16 cellular contexts compared by ENCODE assay signal in genomic region chr4:3375688-3376087, GRCh38.
DNase-seq lines count a peak whose midpoint lies in the region; ATAC-seq, FAIRE-seq and TF ChIP-seq lines count a peak whose summit lies in the region.
"Had no signal": no experiment of that assay in that cellular context is flagged by ENCODE, and none has a peak within 500 bp of the region (broad histone marks: within the 10 kb centered on the region; RNA-seq: fewer than 3 reads in every experiment).

No MANE protein-coding gene starts in this region.

- H3K4me3 ChIP-seq in A673 (ENCODE audit: low read depth, low read length, poor library complexity, severe bottlenecking) = no peak overlapping the region
- H3K4me3 ChIP-seq in fibroblast of mammary gland (ENCODE audit: control insufficient read depth, low read depth, low read length) = no peak overlapping the region
- H3K4me3 ChIP-seq: esophagus muscularis mucosa, lung, upper lobe of left lung had no signal

- no TSS peak for BruUV-seq in A673 (replicated peaks; lab: Mats Ljungman, UMichigan)

- no peak overlapping the region for H3K27ac ChIP-seq in A673 (ENCODE audit: low read depth, low read length, poor library complexity, severe bottlenecking)
- H3K27ac ChIP-seq: C4-2B, esophagus muscularis mucosa, upper lobe of left lung had no signal

- peaks cover 17% of the 10 kb centered on the region for H3K9me3 Mint-ChIP-seq in activated CD4-positive, alpha-beta memory T cell treated with anti-CD3 and anti-CD28 coated beads, Interleukin-2, amount 10 ng/mL, durations not matched to agents 7 days and 5 days

- no peak overlapping the region for H3K4me3 Mint-ChIP-seq in activated CD4-positive, alpha-beta memory T cell treated with anti-CD3 and anti-CD28 coated beads, Interleukin-2, amount 10 ng/mL, durations not matched to agents 7 days and 5 days
- H3K4me3 Mint-ChIP-seq: T-cell had no signal

- no peaks in the 10 kb centered on the region for H3K27me3 ChIP-seq in A673 (replicated peaks; ENCODE audit: insufficient read depth, low read depth, low read length, poor library complexity)
- H3K27me3 ChIP-seq: esophagus muscularis mucosa, upper lobe of left lung had no signal

- peak; percentile 90 for FAIRE-seq in RCC 7860 (lab: Jason Lieb, UNC)
- FAIRE-seq: GM12892 had no signal

- peaks cover 15% of the 10 kb centered on the region for H3K4me1 ChIP-seq in A673 (ENCODE audit: insufficient read depth, low read length, poor library complexity, severe bottlenecking)

- DNase-seq in A673 (ENCODE audit: low spot score) = peak; percentile 49
- peak; percentile 63 for DNase-seq in H4 (ENCODE audit: low spot score)
- peak; percentile 92 for DNase-seq in RCC 7860 (ENCODE audit: low spot score)
- DNase-seq in fibroblast of mammary gland (ENCODE audit: low read depth) = peak; percentile 92
- DNase-seq in activated CD4-positive, alpha-beta memory T cell treated with anti-CD3 and anti-CD28 coated beads, Interleukin-2, amount 10 ng/mL, durations not matched to agents 7 days and 5 days = no peak
- no peak for DNase-seq in DMS153 (lab: John Stamatoyannopoulos, UW)
- DNase-seq: NCI-H524 treated with DMSO at 0.1 percent for 48 hours, retina, T-cell had no signal

- H3K4me1 Mint-ChIP-seq in activated CD4-positive, alpha-beta memory T cell treated with anti-CD3 and anti-CD28 coated beads, Interleukin-2, amount 10 ng/mL, durations not matched to agents 7 days and 5 days = peaks cover 12% of the 10 kb centered on the region

- TF ChIP-seq CTCF in A673 (conservative IDR thresholded peaks at IDR 0.05; ENCODE audit: low read depth, low read length) (no peak), fibroblast of mammary gland (conservative IDR thresholded peaks at IDR 0.05; ENCODE audit: control insufficient read depth, insufficient read depth, low read depth, low read length) (peak; percentile 5)

- no peak for ATAC-seq in HG02798 (IDR thresholded peaks at IDR 0.05; ENCODE audit: poor library complexity, unreplicated experiment)
- ATAC-seq in HG03045 (IDR thresholded peaks at IDR 0.05; ENCODE audit: unreplicated experiment) = no peak
- ATAC-seq: T-cell had no signal

- peaks cover 23% of the 10 kb centered on the region for H3K9me3 ChIP-seq in A673 (ENCODE audit: low read depth, low read length, poor library complexity, severe bottlenecking)
- H3K9me3 ChIP-seq: esophagus muscularis mucosa had no signal

- no peak overlapping the region for H3K27ac Mint-ChIP-seq in activated CD4-positive, alpha-beta memory T cell treated with anti-CD3 and anti-CD28 coated beads, Interleukin-2, amount 10 ng/mL, durations not matched to agents 7 days and 5 days
- H3K27ac Mint-ChIP-seq: T-cell had no signal

- peaks cover 17% of the 10 kb centered on the region for H3K36me3 ChIP-seq in A673 (ENCODE audit: insufficient read depth, low read length, poor library complexity, severe bottlenecking)

- POLR2A ChIA-PET in A673 (lab: Charles Lee; ENCODE audit: low non-redundant PET) = no interaction called here
- POLR2A ChIA-PET in activated CD4-positive, alpha-beta memory T cell treated with anti-CD3 and anti-CD28 coated beads, Interleukin-2, amount 10 ng/mL, durations not matched to agents 7 days and 5 days (lab: Charles Lee) = no interaction called here

- intact Hi-C loops in A673 (cut with micrococcal nuclease; ENCODE audit: unreplicated experiment) = no loop called here

- CTCF ChIA-PET in A673 (lab: Charles Lee) = no interaction called here
- CTCF ChIA-PET in activated CD4-positive, alpha-beta memory T cell treated with anti-CD3 and anti-CD28 coated beads, Interleukin-2, amount 10 ng/mL, durations not matched to agents 7 days and 5 days (lab: Charles Lee) = no interaction called here

- H3K36me3 Mint-ChIP-seq in activated CD4-positive, alpha-beta memory T cell treated with anti-CD3 and anti-CD28 coated beads, Interleukin-2, amount 10 ng/mL, durations not matched to agents 7 days and 5 days (ENCODE audit: low read depth) = no peaks in the 10 kb centered on the region

- peaks cover 16% of the 10 kb centered on the region for H3K27me3 Mint-ChIP-seq in activated CD4-positive, alpha-beta memory T cell treated with anti-CD3 and anti-CD28 coated beads, Interleukin-2, amount 10 ng/mL, durations not matched to agents 7 days and 5 days

Comparison
In these comparisons a context has a peak if more than half of its experiments do, and no peak if none do; other contexts are left out.
1. DNase-seq: peak in A673 (single experiment), H4 (single experiment), RCC 7860 (single experiment) and fibroblast of mammary gland (single experiment); none in activated CD4-positive, alpha-beta memory T cell treated with anti-CD3 and anti-CD28 coated beads, Interleukin-2, amount 10 ng/mL, durations not matched to agents 7 days and 5 days (single experiment) and DMS153 (single experiment).